18 cellular contexts compared by ENCODE assay signal in the genomic region with DNA sequence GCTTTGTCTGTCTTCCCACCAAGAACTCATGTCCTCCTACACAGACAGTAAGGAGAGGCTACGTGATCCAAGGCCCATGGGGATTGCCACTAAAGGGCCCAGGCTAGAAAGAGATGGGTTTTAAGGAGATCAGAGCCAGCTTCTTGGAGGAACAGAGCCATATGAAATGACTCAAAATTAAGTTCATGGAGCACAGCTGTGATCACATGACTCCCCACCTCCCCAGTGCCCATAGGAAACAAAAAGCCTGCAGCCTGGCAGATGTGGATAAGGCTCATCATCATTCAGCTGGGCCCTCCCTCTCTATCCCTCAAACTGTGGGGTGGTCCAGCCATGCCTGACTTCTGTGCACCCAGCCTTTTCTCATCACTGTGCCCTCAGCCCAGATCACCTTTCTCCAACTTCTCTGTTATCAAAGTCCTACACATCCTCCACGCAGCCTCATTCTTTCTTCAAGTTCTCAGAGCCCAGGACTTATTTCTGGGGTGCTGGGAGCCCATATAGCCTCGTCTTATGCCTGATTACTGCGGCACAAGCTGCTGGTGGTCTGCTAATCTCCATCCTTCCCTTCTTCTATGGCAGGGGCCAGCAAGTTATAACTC.
A peak's percentile ranks its signal among the peaks of the same experiment; 100 is the strongest.
DNase-seq lines count a peak whose midpoint lies in the region; ATAC-seq and TF ChIP-seq lines count a peak whose summit lies in the region.
"Had no signal": no experiment of that assay in that cellular context is flagged by ENCODE, and none has a peak within 500 bp of the region (broad histone marks: within the 10 kb centered on the region; RNA-seq: fewer than 3 reads in every experiment).

No MANE protein-coding gene starts in this region.

- H3K27me3 ChIP-seq in right atrium auricular region: no peaks in the 10 kb centered on the region
- H3K27me3 ChIP-seq in osteoblast (ENCODE audit: insufficient read depth, low read length): no peaks in the 10 kb centered on the region
- no peaks in the 10 kb centered on the region for H3K27me3 ChIP-seq in vagina
- H3K27me3 ChIP-seq: gastroesophageal sphincter had no signal

- TF ChIP-seq CTCF in right atrium auricular region (IDR thresholded peaks at IDR 0.05): no peak
- TF ChIP-seq CTCF in cardiac fibroblast (IDR thresholded peaks at IDR 0.05; ENCODE audit: low read depth, low read length): no peak
- no peak for TF ChIP-seq CTCF in osteoblast (IDR thresholded peaks at IDR 0.05; ENCODE audit: extremely low read depth, low read depth, low read length)
- no peak for TF ChIP-seq CTCF in vagina (IDR thresholded peaks at IDR 0.05)

- no peak for TF ChIP-seq POLR2A in vagina (IDR thresholded peaks at IDR 0.05)

- H2AFZ ChIP-seq in osteoblast (ENCODE audit: low read length): peak overlapping the region; percentile 88

- H3K36me3 ChIP-seq in right atrium auricular region (no peaks in the 10 kb centered on the region), osteoblast (ENCODE audit: insufficient read depth, low read length) (peaks cover 6% of the 10 kb centered on the region), vagina (no peaks in the 10 kb centered on the region)
- H3K36me3 ChIP-seq: gastroesophageal sphincter had no signal

- H3K4me2 ChIP-seq in osteoblast (ENCODE audit: insufficient read depth, low read length): peak overlapping the region; percentile 32

- no peaks in the 10 kb centered on the region for H4K20me1 ChIP-seq in osteoblast (ENCODE audit: insufficient read depth, low read length)

- no peak for ATAC-seq in Right ventricle myocardium superior (ENCODE audit: poor library complexity)
- ATAC-seq: activated T-cell treated with anti-CD3 and anti-CD28 coated beads, Interleukin-2, amount 50 U/mL, for 4 hours; gastroesophageal sphincter; stimulated activated naive B cell treated with anti-CD40 and anti-IgM and Interleukin-4, amounts not matched to agents 10 μg/mL and 1 μg/mL and 100 μg/mL, for 72 hours; T-helper 17 cell; WTC11 had no signal

- H3K9me3 ChIP-seq in right atrium auricular region: no peaks in the 10 kb centered on the region
- H3K9me3 ChIP-seq in osteoblast (ENCODE audit: low read depth, low read length): no peaks in the 10 kb centered on the region
- H3K9me3 ChIP-seq in vagina: no peaks in the 10 kb centered on the region
- H3K9me3 ChIP-seq: gastroesophageal sphincter had no signal

- H3K79me2 ChIP-seq in osteoblast (ENCODE audit: insufficient read depth, low read length): peaks cover 16% of the 10 kb centered on the region

- DNase-seq in right atrium auricular region (ENCODE audit: low spot score) (no peak), Right ventricle myocardium superior (no peak), cardiac fibroblast (ENCODE audit: low read depth in 2 of 2) (peak; percentile 34 to 43), osteoblast (ENCODE audit: insufficient read length, low spot score, missing footprints) (peak; percentile 90), vagina (ENCODE audit: extremely low spot score in 2 of 2) (no peak), COLO668 (lab: John Stamatoyannopoulos, UW; ENCODE audit: unreplicated experiment) (no peak), NCI-H1105 (lab: John Stamatoyannopoulos, UW) (no peak)
- no peak for DNase-seq in effector CD8-positive, alpha-beta T cell (lab: John Stamatoyannopoulos, UW)
- DNase-seq: activated CD4-positive, alpha-beta memory T cell treated with anti-CD3 and anti-CD28 coated beads, Interleukin-2, amount 10 ng/mL, durations not matched to agents 7 days and 5 days; activated T-cell treated with anti-CD3 and anti-CD28 coated beads, Interleukin-2, amount 50 U/mL, for 4 hours; C1 segment of cervical spinal cord; NCI-H1417 treated with DMSO at 0.1 percent for 48 hours; NCI-H526; retina; stimulated activated naive B cell treated with anti-CD40 and anti-IgM and Interleukin-4, amounts not matched to agents 10 μg/mL and 1 μg/mL and 100 μg/mL, for 72 hours; T-helper 17 cell had no signal

- intact Hi-C loops in Right ventricle myocardium superior (cut with DNase I): loop anchor here (5.0 kb wide), 1 partner anchor 52 kb away; no protein-coding TSS in a partner anchor
- intact Hi-C loops in vagina (cut with DNase I): no loop called here

- peak overlapping the region; percentile 0 to 90 for H3K27ac ChIP-seq in right atrium auricular region
- peak overlapping the region; percentile 70 for H3K27ac ChIP-seq in osteoblast (ENCODE audit: low read depth, low read length)
- peak overlapping the region; percentile 89 for H3K27ac ChIP-seq in vagina

- H3K4me1 ChIP-seq in right atrium auricular region: peaks cover 0 to 41% of the 10 kb centered on the region in 2 donors
- peaks cover 44% of the 10 kb centered on the region for H3K4me1 ChIP-seq in osteoblast (ENCODE audit: insufficient read depth, low read length)
- peaks cover 42% of the 10 kb centered on the region for H3K4me1 ChIP-seq in vagina

- H3K4me3 ChIP-seq in right atrium auricular region (no peak overlapping the region), cardiac fibroblast (replicated peaks in 1 of 2; ENCODE audit: low read depth in 2 of 2, low read length in 2 of 2) (no peak overlapping the region), osteoblast (ENCODE audit: insufficient read depth, low read length) (no peak overlapping the region), vagina (no peak overlapping the region)
- H3K4me3 ChIP-seq: gastroesophageal sphincter had no signal

Comparison
In these comparisons a context has a peak if more than half of its experiments do, and no peak if none do; other contexts are left out.
1. DNase-seq: peak in cardiac fibroblast (2 of 2) and osteoblast (single experiment); none in right atrium auricular region (single experiment), Right ventricle myocardium superior (single experiment), vagina (0 of 2), effector CD8-positive, alpha-beta T cell (single experiment), COLO668 (single experiment) and NCI-H1105 (single experiment).
2. Peak in every context shown above with its lines, with median percentiles within 50 percentile points of each other: H3K27ac ChIP-seq.